ENCODE assay signal across 24 cellular contexts in genomic region chr11:125910450-125910849, GRCh38. TPM values are rescaled to one million over a fixed set of nuclear protein-coding genes. Genes with fewer than 3 reads are reported as not detected.
"Had no signal": no experiment of that assay in that cellular context is flagged by ENCODE, and none has a peak within 500 bp of the region (broad histone marks: within the 10 kb centered on the region; RNA-seq: fewer than 3 reads in every experiment).

No MANE protein-coding gene starts in this region.

- ATAC-seq: gastroesophageal sphincter; left colon; left ventricle myocardium superior; stimulated activated naive B cell treated with anti-CD40 and anti-IgM and Interleukin-4, amounts not matched to agents 10 μg/mL and 1 μg/mL and 100 μg/mL, for 72 hours; stimulated activated naive CD8-positive, alpha-beta T cell treated with anti-CD3 and anti-CD28 coated beads, Interleukin-15, amount 100 ng/mL, for 72 hours had no signal

- H3K4me1 Mint-ChIP-seq: naive B cell; stimulated activated naive B cell treated with anti-CD40 and anti-IgM and Interleukin-4, amounts not matched to agents 10 μg/mL and 1 μg/mL and 100 μg/mL, for 72 hours; stimulated activated naive CD8-positive, alpha-beta T cell treated with anti-CD3 and anti-CD28 coated beads, Interleukin-15, amount 100 ng/mL, for 72 hours had no signal

- H3K9me3 Mint-ChIP-seq: nephron; stimulated activated naive B cell treated with anti-CD40 and anti-IgM and Interleukin-4, amounts not matched to agents 10 μg/mL and 1 μg/mL and 100 μg/mL, for 72 hours; stimulated activated naive CD8-positive, alpha-beta T cell treated with anti-CD3 and anti-CD28 coated beads, Interleukin-15, amount 100 ng/mL, for 72 hours had no signal

- DNase-seq: cerebellar nuclear complex; colonic mucosa; dermis blood vessel endothelial cell; effector CD4-positive, alpha-beta T cell; left colon; left ventricle myocardium superior; mesendoderm; naive B cell; sigmoid colon; stimulated activated CD4-positive, alpha-beta T cell treated with anti-CD3 and anti-CD28 coated beads, Interleukin-2, amount 100 ng/mL, for 24 hours; stimulated activated CD4-positive, alpha-beta T cell treated with anti-CD3 and anti-CD28 coated beads, Interleukin-4, amount 100 ng/mL, for 4 hours; stimulated activated naive B cell treated with anti-CD40 and anti-IgM and Interleukin-4, amounts not matched to agents 10 μg/mL and 1 μg/mL and 100 μg/mL, for 72 hours; stimulated activated naive CD8-positive, alpha-beta T cell treated with anti-CD3 and anti-CD28 coated beads, Interleukin-15, amount 100 ng/mL, for 72 hours; trophoblast cell had no signal

- H3K36me3 ChIP-seq: colonic mucosa, gastroesophageal sphincter, right atrium auricular region, sigmoid colon had no signal

- H3K4me1 ChIP-seq: colonic mucosa, gastroesophageal sphincter, right atrium auricular region, sigmoid colon had no signal

- H3K27ac ChIP-seq: colonic mucosa, gastroesophageal sphincter, right atrium auricular region, sigmoid colon had no signal

- H3K4me3 ChIP-seq: colonic mucosa, gastroesophageal sphincter, lung, right atrium auricular region, sigmoid colon, skin epidermis had no signal

- H3K36me3 Mint-ChIP-seq: naive B cell; stimulated activated naive B cell treated with anti-CD40 and anti-IgM and Interleukin-4, amounts not matched to agents 10 μg/mL and 1 μg/mL and 100 μg/mL, for 72 hours had no signal

- H3K27ac Mint-ChIP-seq: naive B cell; nephron; stimulated activated naive B cell treated with anti-CD40 and anti-IgM and Interleukin-4, amounts not matched to agents 10 μg/mL and 1 μg/mL and 100 μg/mL, for 72 hours; stimulated activated naive CD8-positive, alpha-beta T cell treated with anti-CD3 and anti-CD28 coated beads, Interleukin-15, amount 100 ng/mL, for 72 hours had no signal

- H3K9me3 ChIP-seq: colonic mucosa, gastroesophageal sphincter, right atrium auricular region, sigmoid colon had no signal

- H3K4me3 Mint-ChIP-seq: naive B cell; nephron; stimulated activated naive B cell treated with anti-CD40 and anti-IgM and Interleukin-4, amounts not matched to agents 10 μg/mL and 1 μg/mL and 100 μg/mL, for 72 hours; stimulated activated naive CD8-positive, alpha-beta T cell treated with anti-CD3 and anti-CD28 coated beads, Interleukin-15, amount 100 ng/mL, for 72 hours had no signal

RNA-seq across cellular contexts. Expression of gene DDX25, which starts 6.1 kb away (rescaled TPM):
- total RNA-seq: dermis blood vessel endothelial cell, fibroblast of lung, fibroblast of villous mesenchyme, left ventricle myocardium superior, posterior vena cava, right atrium auricular region, subcutaneous adipose tissue had no signal
- polyA plus RNA-seq: fibroblast of lung had no signal

RNA-seq across cellular contexts. Expression of gene VSIG10L2, which starts 35.4 kb away (rescaled TPM):
- total RNA-seq: colonic mucosa, dermis blood vessel endothelial cell, fibroblast of lung, fibroblast of villous mesenchyme, gastroesophageal sphincter, kidney epithelial cell, left colon, left ventricle myocardium superior, right atrium auricular region, subcutaneous adipose tissue had no signal
- polyA plus RNA-seq: fibroblast of lung, sigmoid colon had no signal
